Comparison of ENCODE assay signal across 17 cellular contexts in the genomic region with DNA sequence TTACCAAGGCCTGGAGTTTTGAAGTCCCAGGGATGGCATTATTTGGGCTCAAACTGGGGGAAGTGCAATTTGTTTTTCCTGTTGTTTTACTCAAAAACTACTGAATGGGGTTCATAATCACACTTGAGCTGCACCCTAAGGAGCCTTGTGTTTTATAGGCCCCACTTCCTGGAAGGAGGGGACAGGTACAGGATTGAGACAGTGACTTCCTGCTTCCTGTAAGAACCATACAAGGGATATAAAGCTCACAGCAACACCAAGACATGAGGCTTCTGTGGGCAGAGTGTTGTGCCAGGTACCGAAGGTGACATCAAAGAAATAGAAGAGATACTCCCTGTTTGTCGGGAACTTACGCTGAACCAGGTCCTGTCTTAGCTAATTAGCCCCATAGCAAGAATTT.
DNase-seq lines count a peak whose midpoint lies in the region; ATAC-seq and TF ChIP-seq lines count a peak whose summit lies in the region.
"Had no signal": no experiment of that assay in that cellular context is flagged by ENCODE, and none has a peak within 500 bp of the region (broad histone marks: within the 10 kb centered on the region; RNA-seq: fewer than 3 reads in every experiment).

No MANE protein-coding gene starts in this region.

- no peak for DNase-seq in activated CD8-positive, alpha-beta memory T cell treated with anti-CD3 and anti-CD28 coated beads, Interleukin-2, amount 10 ng/mL, durations not matched to agents 7 days and 5 days
- no peak for DNase-seq in activated CD8-positive, alpha-beta memory T cell treated with anti-CD3 and anti-CD28 coated beads for 24 hours
- no peak for DNase-seq in stimulated activated naive CD8-positive, alpha-beta T cell treated with anti-CD3 and anti-CD28 coated beads, Interleukin-15, amount 100 ng/mL, for 72 hours
- DNase-seq in stimulated activated naive CD8-positive, alpha-beta T cell treated with anti-CD3 and anti-CD28 coated beads, Interleukin-15, Interleukin-2, amounts not matched to agents 100 U/mL and 50 U/mL, for 24 hours, result no peak
- no peak for DNase-seq in T1000 (lab: John Stamatoyannopoulos, UW)
- DNase-seq: Caco-2; CD8-positive, alpha-beta T cell; DMS153; DND-41; GOT3; HFFc6 had no signal

- no peaks in the 10 kb centered on the region for H3K36me3 Mint-ChIP-seq in activated CD8-positive, alpha-beta memory T cell treated with anti-CD3 and anti-CD28 coated beads, Interleukin-2, amount 10 ng/mL, durations not matched to agents 7 days and 5 days
- H3K36me3 Mint-ChIP-seq: CD4-positive, CD25-positive, alpha-beta regulatory T cell; CD8-positive, alpha-beta T cell had no signal

- no peak overlapping the region for H3K27ac Mint-ChIP-seq in activated CD8-positive, alpha-beta memory T cell treated with anti-CD3 and anti-CD28 coated beads, Interleukin-2, amount 10 ng/mL, durations not matched to agents 7 days and 5 days
- H3K27ac Mint-ChIP-seq in stimulated activated naive CD8-positive, alpha-beta T cell treated with anti-CD3 and anti-CD28 coated beads, Interleukin-15, amount 100 ng/mL, for 72 hours, result no peak overlapping the region
- H3K27ac Mint-ChIP-seq: B cell; CD8-positive, alpha-beta T cell; HFFc6 had no signal

- no peaks in the 10 kb centered on the region for H4K20me1 ChIP-seq in Loucy (ENCODE audit: insufficient read depth, low read length, poor library complexity, severe bottlenecking)
- H4K20me1 ChIP-seq: BLaER1 had no signal

- no peaks in the 10 kb centered on the region for H3K9me3 Mint-ChIP-seq in activated CD8-positive, alpha-beta memory T cell treated with anti-CD3 and anti-CD28 coated beads, Interleukin-2, amount 10 ng/mL, durations not matched to agents 7 days and 5 days (ENCODE audit: low read depth)
- H3K9me3 Mint-ChIP-seq in stimulated activated naive CD8-positive, alpha-beta T cell treated with anti-CD3 and anti-CD28 coated beads, Interleukin-15, amount 100 ng/mL, for 72 hours, result no peaks in the 10 kb centered on the region
- H3K9me3 Mint-ChIP-seq: CD8-positive, alpha-beta T cell had no signal

- CTCF ChIA-PET in activated CD8-positive, alpha-beta memory T cell treated with anti-CD3 and anti-CD28 coated beads, Interleukin-2, amount 10 ng/mL, durations not matched to agents 7 days and 5 days (lab: Charles Lee), result interaction anchor here (1.5 kb wide), 1 partner anchor 427 kb away, joined by 3 read pairs; no protein-coding TSS in a partner anchor

- peak; percentile 51 for ATAC-seq in activated CD8-positive, alpha-beta memory T cell treated with anti-CD3 and anti-CD28 coated beads, Interleukin-2, amount 10 ng/mL, durations not matched to agents 7 days and 5 days
- ATAC-seq in stimulated activated naive CD8-positive, alpha-beta T cell treated with anti-CD3 and anti-CD28 coated beads, Interleukin-15, amount 100 ng/mL, for 72 hours, result peak; percentile 64
- ATAC-seq in stimulated activated naive CD8-positive, alpha-beta T cell treated with anti-CD3 and anti-CD28 coated beads, Interleukin-15, Interleukin-2, amounts not matched to agents 100 U/mL and 50 U/mL, for 24 hours, result no peak
- no peak for ATAC-seq in HG03175 (IDR thresholded peaks at IDR 0.05; ENCODE audit: unreplicated experiment)
- ATAC-seq: CD8-positive, alpha-beta T cell had no signal

- no peaks in the 10 kb centered on the region for H3K36me3 ChIP-seq in Loucy (ENCODE audit: insufficient read depth, low read length)
- H3K36me3 ChIP-seq: BLaER1, HAP-1 had no signal

- no peaks in the 10 kb centered on the region for H3K9me2 ChIP-seq in Loucy (replicated peaks; ENCODE audit: low read depth, low read length)

- TF ChIP-seq CTCF in Loucy (conservative IDR thresholded peaks at IDR 0.05; ENCODE audit: low read length), result no peak

- no peaks in the 10 kb centered on the region for H3K4me1 ChIP-seq in Loucy (ENCODE audit: insufficient read depth, low read length, poor library complexity, severe bottlenecking)
- H3K4me1 ChIP-seq: BLaER1, Caco-2, HAP-1 had no signal

- peaks cover 16% of the 10 kb centered on the region for H3K4me1 Mint-ChIP-seq in activated CD8-positive, alpha-beta memory T cell treated with anti-CD3 and anti-CD28 coated beads, Interleukin-2, amount 10 ng/mL, durations not matched to agents 7 days and 5 days
- no peaks in the 10 kb centered on the region for H3K4me1 Mint-ChIP-seq in stimulated activated naive CD8-positive, alpha-beta T cell treated with anti-CD3 and anti-CD28 coated beads, Interleukin-15, amount 100 ng/mL, for 72 hours
- H3K4me1 Mint-ChIP-seq: B cell; CD4-positive, CD25-positive, alpha-beta regulatory T cell had no signal

- no peak overlapping the region for H3K9ac ChIP-seq in Loucy (ENCODE audit: low read depth, low read length, poor library complexity, severe bottlenecking)
- H3K9ac ChIP-seq: BLaER1 had no signal

- H3K27me3 ChIP-seq in Loucy (ENCODE audit: insufficient read depth, low read length, poor library complexity, severe bottlenecking), result no peaks in the 10 kb centered on the region
- H3K27me3 ChIP-seq: BLaER1 had no signal

- peaks cover 7% of the 10 kb centered on the region for H3K27me3 Mint-ChIP-seq in activated CD8-positive, alpha-beta memory T cell treated with anti-CD3 and anti-CD28 coated beads, Interleukin-2, amount 10 ng/mL, durations not matched to agents 7 days and 5 days
- peaks cover 8% of the 10 kb centered on the region for H3K27me3 Mint-ChIP-seq in stimulated activated naive CD8-positive, alpha-beta T cell treated with anti-CD3 and anti-CD28 coated beads, Interleukin-15, amount 100 ng/mL, for 72 hours

- no peaks in the 10 kb centered on the region for H3K9me3 ChIP-seq in Loucy (ENCODE audit: insufficient read depth, low read depth, low read length)
- H3K9me3 ChIP-seq: BLaER1, Caco-2, HAP-1 had no signal

- H3F3A ChIP-seq in Loucy (ENCODE audit: low read depth), result no peaks in the 10 kb centered on the region

- H2AFZ ChIP-seq in Loucy (ENCODE audit: low read length), result 0 out of 2 replicates have a peak overlapping the region, but pooled peaks have one; percentile 5

- H3K79me2 ChIP-seq in Loucy (ENCODE audit: insufficient read depth, low read length), result no peaks in the 10 kb centered on the region

- no peak overlapping the region for H3K4me2 ChIP-seq in Loucy (ENCODE audit: low read depth, low read length, poor library complexity, severe bottlenecking)
- H3K4me2 ChIP-seq: BLaER1 had no signal

- no peak overlapping the region for H3K4me3 ChIP-seq in Loucy (ENCODE audit: low read length, poor library complexity, severe bottlenecking)
- H3K4me3 ChIP-seq: BLaER1, HAP-1 had no signal

- no peak overlapping the region for H3K4me3 Mint-ChIP-seq in activated CD8-positive, alpha-beta memory T cell treated with anti-CD3 and anti-CD28 coated beads, Interleukin-2, amount 10 ng/mL, durations not matched to agents 7 days and 5 days
- no peak overlapping the region for H3K4me3 Mint-ChIP-seq in stimulated activated naive CD8-positive, alpha-beta T cell treated with anti-CD3 and anti-CD28 coated beads, Interleukin-15, amount 100 ng/mL, for 72 hours
- H3K4me3 Mint-ChIP-seq: B cell; CD4-positive, CD25-positive, alpha-beta regulatory T cell; CD8-positive, alpha-beta T cell; HFFc6 had no signal

Comparison
In these comparisons a context has a peak if more than half of its experiments do, and no peak if none do; other contexts are left out.
1. ATAC-seq: peak in activated CD8-positive, alpha-beta memory T cell treated with anti-CD3 and anti-CD28 coated beads, Interleukin-2, amount 10 ng/mL, durations not matched to agents 7 days and 5 days (single experiment) and stimulated activated naive CD8-positive, alpha-beta T cell treated with anti-CD3 and anti-CD28 coated beads, Interleukin-15, amount 100 ng/mL, for 72 hours (single experiment); none in stimulated activated naive CD8-positive, alpha-beta T cell treated with anti-CD3 and anti-CD28 coated beads, Interleukin-15, Interleukin-2, amounts not matched to agents 100 U/mL and 50 U/mL, for 24 hours (single experiment) and HG03175 (single experiment).